In genomic region chr21:32770514-32771133, GRCh38 we compare ENCODE assay signal across 8 cellular contexts. TPM values are rescaled to one million over a fixed set of nuclear protein-coding genes. Genes with fewer than 3 reads are reported as not detected.
DNase-seq lines count a peak whose midpoint lies in the region; ATAC-seq, FAIRE-seq and TF ChIP-seq lines count a peak whose summit lies in the region.

No MANE protein-coding gene starts in this region.

- H3K27ac ChIP-seq in liver (ENCODE audit: low read depth in 1 of 2, low read length in 2 of 2) (peak overlapping the region; percentile 81 to 83), thymus (ENCODE audit: low read depth) (peak overlapping the region; percentile 94)

- no peak for TF ChIP-seq CTCF in NB4 (IDR thresholded peaks at IDR 0.05; ENCODE audit: low read depth, low read length)
- no peak for TF ChIP-seq CTCF in bronchial epithelial cell (IDR thresholded peaks at IDR 0.05; ENCODE audit: insufficient read depth, low read length, severe bottlenecking)
- no peak for TF ChIP-seq CTCF in liver (IDR thresholded peaks at IDR 0.05; ENCODE audit: low read depth, low read length, missing input control)

- ATAC-seq in GM21390 (IDR thresholded peaks at IDR 0.05; ENCODE audit: unreplicated experiment) (peak; percentile 0), sciatic nerve (no peak)

- peak overlapping the region; percentile 93 for H3K4me3 ChIP-seq in NB4 (ENCODE audit: low read depth, low read length)
- H3K4me3 ChIP-seq in bronchial epithelial cell (ENCODE audit: low read depth, low read length), result peak overlapping the region; percentile 90
- H3K4me3 ChIP-seq in liver (ENCODE audit: low read depth in 1 of 3, low read length in 3 of 3), result peak overlapping the region; percentile 84 to 96 (median 89)
- H3K4me3 ChIP-seq in thymus (ENCODE audit: low read length), result peak overlapping the region; percentile 91

- H3K9me3 ChIP-seq in liver (ENCODE audit: control insufficient read depth in 4 of 4, low read length in 3 of 4) (no peaks in the 10 kb centered on the region), thymus (ENCODE audit: control insufficient read depth) (no peaks in the 10 kb centered on the region)

- no peak for TF ChIP-seq RAD21 in liver (IDR thresholded peaks at IDR 0.05)

- H3K36me3 ChIP-seq in bronchial epithelial cell (ENCODE audit: control insufficient read depth, insufficient read depth, low read length), result peaks cover 2% of the 10 kb centered on the region
- H3K36me3 ChIP-seq in liver (ENCODE audit: control insufficient read depth in 4 of 4, insufficient read depth in 3 of 4, low read depth in 1 of 4, low read length in 3 of 4), result peaks cover 0 to 5% (median 2%) of the 10 kb centered on the region in 4 donors
- H3K36me3 ChIP-seq in thymus (ENCODE audit: control insufficient read depth, insufficient read depth), result no peaks in the 10 kb centered on the region

- intact Hi-C loops in sciatic nerve (cut with DNase I), result no loop called here

- DNase-seq in AG08395 (ENCODE audit: low spot score) (peak; percentile 5), NB4 (ENCODE audit: low read depth) (no peak), bronchial epithelial cell (ENCODE audit: low read depth) (no peak), sciatic nerve (ENCODE audit: low spot score) (no peak), erythroblast (lab: John Stamatoyannopoulos, UW) (no peak)

- no peak for FAIRE-seq in bronchial epithelial cell (lab: Jason Lieb, UNC)

- 9% methylated on average over 14 of the region's 14 CpGs for WGBS in liver
- WGBS in thymus, result 8% methylated on average over 14 of the region's 14 CpGs

- peaks cover 2 to 30% (median 17%) of the 10 kb centered on the region in 4 donors for H3K4me1 ChIP-seq in liver (ENCODE audit: control insufficient read depth in 4 of 4, insufficient read depth in 4 of 4, low read length in 3 of 4)
- H3K4me1 ChIP-seq in thymus (ENCODE audit: control insufficient read depth, insufficient read depth, low read length), result peaks cover 4% of the 10 kb centered on the region

- peak overlapping the region; percentile 79 to 85 for H3K9ac ChIP-seq in liver (ENCODE audit: low read depth in 1 of 2, low read length in 2 of 2)

- no peaks in the 10 kb centered on the region for H3K27me3 ChIP-seq in bronchial epithelial cell (ENCODE audit: control insufficient read depth, insufficient read depth, low read length)
- H3K27me3 ChIP-seq in liver (ENCODE audit: control insufficient read depth in 4 of 4, insufficient read depth in 4 of 4, low read length in 3 of 4), result no peaks in the 10 kb centered on the region
- H3K27me3 ChIP-seq in thymus (ENCODE audit: control insufficient read depth, insufficient read depth), result no peaks in the 10 kb centered on the region

- TF ChIP-seq POLR2A in NB4 (IDR thresholded peaks at IDR 0.05; ENCODE audit: extremely low read depth, insufficient read length), result no peak
- TF ChIP-seq POLR2A in erythroblast (IDR thresholded peaks at IDR 0.05; ENCODE audit: low read length), result no peak

TF ChIP-seq in liver, 16 proteins besides CTCF, POLR2A, EP300 and RAD21:
- no peak for TF ChIP-seq NR2F2 (IDR thresholded peaks at IDR 0.05)
- TF ChIP-seq MAX (IDR thresholded peaks at IDR 0.05), result no peak
- TF ChIP-seq HNF4G (IDR thresholded peaks at IDR 0.05), result no peak
- TF ChIP-seq EGR1 (IDR thresholded peaks at IDR 0.05; ENCODE audit: low read depth in 2 of 2), result no peak
- no peak for TF ChIP-seq YY1 (IDR thresholded peaks at IDR 0.05)
- TF ChIP-seq REST (IDR thresholded peaks at IDR 0.05), result no peak

RNA-seq across cellular contexts. Expression of gene PAXBP1, which starts 0.9 kb away (rescaled TPM):
- 25.6 and 26.6 TPM in 2 replicates for total RNA-seq in bronchial epithelial cell
- 10 to 100 TPM; 14.0 to 36.9 TPM for total RNA-seq in liver
- 10 to 100 TPM in 1 of 2 donors, 1 to 10 TPM in 1; 4.6 to 11.9 TPM for polyA plus RNA-seq in liver
- 68.6 TPM for polyA plus RNA-seq in thymus
- total RNA-seq in sciatic nerve, result 54.1 TPM

RNA-seq across cellular contexts. Expression of gene SYNJ1, which starts 42.8 kb away (rescaled TPM):
- total RNA-seq in bronchial epithelial cell (2.6 and 3.8 TPM in 2 replicates), liver (1 to 10 TPM; 6.2 to 7.2 TPM), sciatic nerve (25.2 TPM)
- polyA plus RNA-seq in liver (1 to 10 TPM; 2.5 to 3.9 TPM), thymus (15.0 TPM)
